20 cellular contexts compared by ENCODE assay signal in genomic region chr12:2289525-2289924, GRCh38.
"Had no signal": no experiment of that assay in that cellular context is flagged by ENCODE, and none has a peak within 500 bp of the region (broad histone marks: within the 10 kb centered on the region; RNA-seq: fewer than 3 reads in every experiment).

No MANE protein-coding gene starts in this region.

- H3K27ac ChIP-seq: body of pancreas, neutrophil, suprapubic skin, upper lobe of left lung had no signal

- H3K9me3 ChIP-seq: body of pancreas, mucosa of descending colon, neutrophil, suprapubic skin, upper lobe of left lung had no signal

- H3K9me3 Mint-ChIP-seq: activated naive CD4-positive, alpha-beta T cell treated with anti-CD3 and anti-CD28 coated beads, Interleukin-2, amount 50 U/mL, for 24 hours; activated T-cell treated with anti-CD3 and anti-CD28 coated beads, Interleukin-2, amount 50 U/mL, for 24 hours; naive thymus-derived CD8-positive, alpha-beta T cell had no signal

- H3K27me3 ChIP-seq: body of pancreas, neutrophil, upper lobe of left lung had no signal

- H3K4me3 ChIP-seq: body of pancreas, mucosa of descending colon, suprapubic skin, upper lobe of left lung had no signal

- H3K36me3 Mint-ChIP-seq: activated CD8-positive, alpha-beta memory T cell treated with anti-CD3 and anti-CD28 coated beads, Interleukin-2, amount 10 ng/mL, durations not matched to agents 7 days and 5 days; activated naive CD4-positive, alpha-beta T cell treated with anti-CD3 and anti-CD28 coated beads, Interleukin-2, amount 50 U/mL, for 24 hours; naive thymus-derived CD8-positive, alpha-beta T cell had no signal

- H3K27ac Mint-ChIP-seq: activated CD8-positive, alpha-beta memory T cell treated with anti-CD3 and anti-CD28 coated beads, Interleukin-2, amount 10 ng/mL, durations not matched to agents 7 days and 5 days; activated naive CD4-positive, alpha-beta T cell treated with anti-CD3 and anti-CD28 coated beads, Interleukin-2, amount 50 U/mL, for 24 hours; activated T-cell treated with anti-CD3 and anti-CD28 coated beads, Interleukin-2, amount 50 U/mL, for 24 hours had no signal

- DNase-seq: activated CD4-positive, alpha-beta T cell treated with anti-CD3 and anti-CD28 coated beads for 1 hour; activated CD4-positive, alpha-beta T cell treated with anti-CD3 and anti-CD28 coated beads, Interleukin-2, amount 50 U/mL, for 48 hours; activated CD8-positive, alpha-beta memory T cell treated with anti-CD3 and anti-CD28 coated beads, Interleukin-2, amount 10 ng/mL, durations not matched to agents 7 days and 5 days; activated effector memory CD4-positive, alpha-beta T cell treated with Interleukin-2 at 50 U/mL for 16 hours; body of pancreas; dermis blood vessel endothelial cell; erythroblast; mammary epithelial cell; mucosa of descending colon; naive thymus-derived CD8-positive, alpha-beta T cell; stimulated activated CD4-positive, alpha-beta T cell treated with anti-CD3 and anti-CD28 coated beads, Interleukin-12 subunit alpha, Interleukin-12 subunit beta, amount 100 ng/mL, for 4 hours; stimulated activated CD4-positive, alpha-beta T cell treated with anti-CD3 and anti-CD28 coated beads, Interleukin-2, amount 100 ng/mL, for 48 hours; stimulated activated naive CD4-positive, alpha-beta T cell treated with Interleukin-2 at 50 U/mL for 16 hours; T-helper 9 cell; upper lobe of left lung had no signal

- H3K36me3 ChIP-seq: neutrophil, suprapubic skin, upper lobe of left lung had no signal

- ATAC-seq: activated CD8-positive, alpha-beta memory T cell treated with anti-CD3 and anti-CD28 coated beads, Interleukin-2, amount 10 ng/mL, durations not matched to agents 7 days and 5 days; body of pancreas; mucosa of descending colon; naive thymus-derived CD8-positive, alpha-beta T cell; sciatic nerve had no signal

- H3K4me1 ChIP-seq: body of pancreas had no signal

- H3K4me3 Mint-ChIP-seq: activated CD8-positive, alpha-beta memory T cell treated with anti-CD3 and anti-CD28 coated beads, Interleukin-2, amount 10 ng/mL, durations not matched to agents 7 days and 5 days; activated naive CD4-positive, alpha-beta T cell treated with anti-CD3 and anti-CD28 coated beads, Interleukin-2, amount 50 U/mL, for 24 hours; activated T-cell treated with anti-CD3 and anti-CD28 coated beads, Interleukin-2, amount 50 U/mL, for 24 hours; naive thymus-derived CD8-positive, alpha-beta T cell had no signal
